ENCODE assay signal across 10 cellular contexts in genomic region chr5:67015577-67016290, GRCh38.
A peak's percentile ranks its signal among the peaks of the same experiment; 100 is the strongest.
DNase-seq lines count a peak whose midpoint lies in the region; ATAC-seq and TF ChIP-seq lines count a peak whose summit lies in the region.
"Had no signal": no experiment of that assay in that cellular context is flagged by ENCODE, and none has a peak within 500 bp of the region (broad histone marks: within the 10 kb centered on the region; RNA-seq: fewer than 3 reads in every experiment).

No MANE protein-coding gene starts in this region.

- no peaks in the 10 kb centered on the region for H3K9me3 Mint-ChIP-seq in T-cell
- H3K9me3 Mint-ChIP-seq in stimulated activated memory B cell treated with anti-CD40 and anti-IgM and Interleukin-4, amounts not matched to agents 10 μg/mL and 1 μg/mL and 100 μg/mL, for 72 hours, result no peaks in the 10 kb centered on the region

- 7 to 16% methylated on average over 7 of the region's 7 CpGs for WGBS in heart right ventricle, 2 donors

- H3K27me3 ChIP-seq in SJCRH30 (no peaks in the 10 kb centered on the region), heart right ventricle (no peaks in the 10 kb centered on the region), skeletal muscle tissue (ENCODE audit: control insufficient read depth in 3 of 3, insufficient read depth in 3 of 3, low read length in 3 of 3) (no peaks in the 10 kb centered on the region)

- H3K36me3 ChIP-seq in SJCRH30, result no peaks in the 10 kb centered on the region
- H3K36me3 ChIP-seq in heart right ventricle, result no peaks in the 10 kb centered on the region
- H3K36me3 ChIP-seq in skeletal muscle tissue (ENCODE audit: control insufficient read depth in 3 of 3, insufficient read depth in 3 of 3, low read length in 3 of 3), result no peaks in the 10 kb centered on the region

- peak overlapping the region; percentile 69 to 74 (median 73) for H3K9ac ChIP-seq in skeletal muscle tissue (ENCODE audit: low read depth in 1 of 3, low read length in 3 of 3)

- H3K4me3 Mint-ChIP-seq in T-cell, result no peak overlapping the region
- H3K4me3 Mint-ChIP-seq in stimulated activated memory B cell treated with anti-CD40 and anti-IgM and Interleukin-4, amounts not matched to agents 10 μg/mL and 1 μg/mL and 100 μg/mL, for 72 hours, result no peak overlapping the region

- peak; percentile 85 for DNase-seq in LNCaP clone FGC (ENCODE audit: low read depth)
- DNase-seq in SJCRH30, result peak in 1 of 2 experiments; percentile 52
- DNase-seq in heart right ventricle, result no peak
- no peak for DNase-seq in stimulated activated naive CD4-positive, alpha-beta T cell treated with Interleukin-2 at 50 U/mL for 16 hours (lab: John Stamatoyannopoulos, UW)
- no peak for DNase-seq in T-cell
- no peak for DNase-seq in posterior vena cava (ENCODE audit: low spot score)
- DNase-seq: MM.1S; stimulated activated CD4-positive, alpha-beta T cell treated with anti-CD3 and anti-CD28 coated beads, Interleukin-15, amount 100 ng/mL, for 24 hours had no signal

- CTCF ChIA-PET in T-cell (lab: Charles Lee), result interaction anchor here (1.2 to 1.4 kb wide), 2 partner anchors 10 kb away, joined by 3 read pairs; no protein-coding TSS in a partner anchor

- intact Hi-C loops in heart right ventricle (cut with DNase I) (loop anchor here in 2 of 10 donors (2.0 to 5.0 kb wide), 2 partner anchors 15 to 47 kb away; no protein-coding TSS in a partner anchor), posterior vena cava (cut with DNase I) (no loop called here)

- no peaks in the 10 kb centered on the region for H3K27me3 Mint-ChIP-seq in T-cell
- H3K27me3 Mint-ChIP-seq in stimulated activated memory B cell treated with anti-CD40 and anti-IgM and Interleukin-4, amounts not matched to agents 10 μg/mL and 1 μg/mL and 100 μg/mL, for 72 hours, result no peaks in the 10 kb centered on the region

- H3K36me3 Mint-ChIP-seq in T-cell, result peaks cover 33% of the 10 kb centered on the region
- no peaks in the 10 kb centered on the region for H3K36me3 Mint-ChIP-seq in stimulated activated memory B cell treated with anti-CD40 and anti-IgM and Interleukin-4, amounts not matched to agents 10 μg/mL and 1 μg/mL and 100 μg/mL, for 72 hours

- H3K4me3 ChIP-seq in LNCaP clone FGC (ENCODE audit: low read depth, low read length), result peak overlapping the region; percentile 15
- peak overlapping the region; percentile 31 for H3K4me3 ChIP-seq in SJCRH30
- peak overlapping the region in 9 of 10 donors; percentile 23 to 54 (median 43) for H3K4me3 ChIP-seq in heart right ventricle
- H3K4me3 ChIP-seq in skeletal muscle tissue (ENCODE audit: low read length in 3 of 3), result peak overlapping the region; percentile 63 to 67 (median 66)

- POLR2A ChIA-PET in T-cell (lab: Charles Lee), result no interaction called here

- H3K27ac ChIP-seq in SJCRH30, result no peak overlapping the region
- peak overlapping the region; percentile 43 to 85 (median 78) for H3K27ac ChIP-seq in heart right ventricle
- H3K27ac ChIP-seq in skeletal muscle tissue (ENCODE audit: low read depth, low read length), result peak overlapping the region; percentile 92

- peaks cover 43 to 59% (median 44%) of the 10 kb centered on the region in 3 donors for H3K4me1 Mint-ChIP-seq in T-cell
- H3K4me1 Mint-ChIP-seq in stimulated activated memory B cell treated with anti-CD40 and anti-IgM and Interleukin-4, amounts not matched to agents 10 μg/mL and 1 μg/mL and 100 μg/mL, for 72 hours, result peaks cover 8% of the 10 kb centered on the region

- no peak overlapping the region for H3K27ac Mint-ChIP-seq in T-cell
- no peak overlapping the region for H3K27ac Mint-ChIP-seq in stimulated activated memory B cell treated with anti-CD40 and anti-IgM and Interleukin-4, amounts not matched to agents 10 μg/mL and 1 μg/mL and 100 μg/mL, for 72 hours

- TF ChIP-seq CTCF in LNCaP clone FGC (IDR thresholded peaks at IDR 0.05; ENCODE audit: control insufficient read depth, extremely low read depth, insufficient read depth) (no peak), heart right ventricle (IDR thresholded peaks at IDR 0.05) (no peak)

- H3K9me3 ChIP-seq in SJCRH30 (replicated peaks) (no peaks in the 10 kb centered on the region), heart right ventricle (no peaks in the 10 kb centered on the region), skeletal muscle tissue (ENCODE audit: control insufficient read depth in 3 of 3, low read length in 3 of 3) (no peaks in the 10 kb centered on the region)

- H3K4me1 ChIP-seq in SJCRH30 (peaks cover 11% of the 10 kb centered on the region), heart right ventricle (peaks cover 11 to 84% (median 64%) of the 10 kb centered on the region in 9 donors), skeletal muscle tissue (ENCODE audit: control insufficient read depth in 3 of 3, insufficient read depth in 3 of 3, low read length in 3 of 3) (peaks cover 29 to 53% (median 32%) of the 10 kb centered on the region in 3 donors)

- peak in 7 of 8 donors; percentile 22 to 62 (median 34) for ATAC-seq in heart right ventricle
- ATAC-seq in T-cell (replicated peaks in 1 of 4), result no peak
- ATAC-seq in stimulated activated memory B cell treated with anti-CD40 and anti-IgM and Interleukin-4, amounts not matched to agents 10 μg/mL and 1 μg/mL and 100 μg/mL, for 72 hours, result no peak

Comparison
In these comparisons a context has a peak if more than half of its experiments do, and no peak if none do; other contexts are left out.
1. H3K4me3 ChIP-seq: peak in every context shown above with its lines; median percentile 66 in skeletal muscle tissue; 43 in heart right ventricle; 31 in SJCRH30; 15 in LNCaP clone FGC.
2. ATAC-seq: peak in heart right ventricle (7 of 8); none in T-cell (0 of 4) and stimulated activated memory B cell treated with anti-CD40 and anti-IgM and Interleukin-4, amounts not matched to agents 10 μg/mL and 1 μg/mL and 100 μg/mL, for 72 hours (single experiment).